ENCODE assay signal across 8 cellular contexts in the genomic region with DNA sequence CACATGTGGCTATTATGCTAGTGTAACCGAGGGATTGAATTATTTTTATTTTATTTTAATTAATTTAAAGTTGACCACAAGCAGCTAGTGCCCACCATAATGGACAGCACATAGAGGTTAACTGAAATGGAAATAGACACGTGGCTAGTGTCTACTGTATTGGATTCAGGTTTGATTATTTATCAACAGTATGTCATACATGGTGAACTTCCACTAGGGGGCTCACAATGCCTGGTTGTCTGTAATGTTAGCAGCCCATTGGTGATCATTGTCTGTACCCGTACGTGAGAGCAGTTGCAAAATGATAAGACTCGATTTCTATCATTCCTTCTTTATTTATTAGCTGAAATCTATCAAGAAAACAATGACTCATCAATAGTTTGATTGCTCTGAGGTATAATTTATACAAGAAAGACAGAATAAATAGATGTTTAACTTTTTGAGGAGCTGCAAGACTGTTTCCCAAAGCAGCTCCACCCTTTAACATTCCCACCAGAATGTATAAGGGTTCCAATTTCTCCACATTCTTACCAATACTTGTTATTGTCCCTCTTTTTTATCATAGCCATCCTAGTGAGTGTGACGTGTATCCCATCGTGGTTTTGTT.
DNase-seq lines count a peak whose midpoint lies in the region; ATAC-seq and TF ChIP-seq lines count a peak whose summit lies in the region.

No MANE protein-coding gene starts in this region.

- H3K4me3 ChIP-seq in mucosa of descending colon, result no peak overlapping the region
- H3K4me3 ChIP-seq in thoracic aorta, result no peak overlapping the region

- intact Hi-C loops in mucosa of descending colon (cut with DNase I, micrococcal nuclease), result no loop called here

- H3K4me1 ChIP-seq in mucosa of descending colon (ENCODE audit: low read depth), result peaks cover 3% of the 10 kb centered on the region
- H3K4me1 ChIP-seq in thoracic aorta (ENCODE audit: control insufficient read depth in 1 of 2, low read depth in 2 of 2), result no peaks in the 10 kb centered on the region

- TF ChIP-seq CTCF in mucosa of descending colon (IDR thresholded peaks at IDR 0.05) (no peak), thoracic aorta (IDR thresholded peaks at IDR 0.05) (peak; percentile 71)

- no peaks in the 10 kb centered on the region for H3K27me3 ChIP-seq in thoracic aorta (replicated peaks; ENCODE audit: insufficient read depth)

- DNase-seq in CMK (ENCODE audit: low read depth) (peak; percentile 30), NCI-H345 treated with DMSO at 0.1 percent for 48 hours (lab: John Stamatoyannopoulos, UW; ENCODE audit: unreplicated experiment) (peak; percentile 79), epidermal melanocyte (ENCODE audit: insufficient read length, low spot score) (peak; percentile 88), mucosa of descending colon (peak in 1 of 3 donors; percentile 49), thoracic aorta (ENCODE audit: low spot score) (no peak)
- DNase-seq in activated CD4-positive, CD25-positive, alpha-beta regulatory T cell treated with anti-CD3 and anti-CD28 coated beads, Interleukin-2, amount 50 U/mL, for 16 hours (ENCODE audit: low read depth, low spot score), result peak; percentile 13

- H3K9me3 ChIP-seq in mucosa of descending colon (no peaks in the 10 kb centered on the region), thoracic aorta (no peaks in the 10 kb centered on the region)

- H3K36me3 ChIP-seq in mucosa of descending colon (ENCODE audit: low read depth) (no peaks in the 10 kb centered on the region), thoracic aorta (no peaks in the 10 kb centered on the region)

- H3K27ac ChIP-seq in thoracic aorta, result no peak overlapping the region

- ATAC-seq in GM19025 (IDR thresholded peaks at IDR 0.05; ENCODE audit: low read depth, unreplicated experiment) (peak; percentile 83), HG03196 (IDR thresholded peaks at IDR 0.05; ENCODE audit: unreplicated experiment) (peak; percentile 94), mucosa of descending colon (peak; percentile 86), thoracic aorta (ENCODE audit: insufficient number of reproducible peaks, low FRiP score, low read depth) (no peak)
